In genomic region chr2:207254526-207255464, GRCh38 we compare ENCODE assay signal across 9 cellular contexts.
DNase-seq lines count a peak whose midpoint lies in the region; ATAC-seq and TF ChIP-seq lines count a peak whose summit lies in the region.
"Had no signal": no experiment of that assay in that cellular context is flagged by ENCODE, and none has a peak within 500 bp of the region (broad histone marks: within the 10 kb centered on the region; RNA-seq: fewer than 3 reads in every experiment).

No MANE protein-coding gene starts in this region.

- no peak overlapping the region for H3K4me3 Mint-ChIP-seq in activated CD4-positive, alpha-beta memory T cell treated with anti-CD3 and anti-CD28 coated beads for 36 hours
- no peak overlapping the region for H3K4me3 Mint-ChIP-seq in activated CD4-positive, alpha-beta memory T cell treated with anti-CD3 and anti-CD28 coated beads, Interleukin-2, amount 10 ng/mL, durations not matched to agents 7 days and 5 days
- no peak overlapping the region for H3K4me3 Mint-ChIP-seq in natural killer cell treated with Interleukin-12 subunit alpha and Interleukin-12 subunit beta and Interleukin-15 and Interleukin-18, amount 100 ng/mL, for 72 hours

- H3K4me1 ChIP-seq in SK-N-SH (ENCODE audit: control insufficient read depth in 1 of 2, insufficient read depth in 2 of 2, low read depth in 1 of 2, low read length in 1 of 2) = peaks cover 71 to 83% of the 10 kb centered on the region in 2 experiments
- H3K4me1 ChIP-seq in testis = peaks cover 51% of the 10 kb centered on the region

- no peak for TF ChIP-seq POLR2A in testis (IDR thresholded peaks at IDR 0.05)

- H3F3A ChIP-seq in SK-N-SH (replicated peaks; ENCODE audit: insufficient read depth) = peaks cover 52% of the 10 kb centered on the region

- peaks cover 7% of the 10 kb centered on the region for H3K27me3 Mint-ChIP-seq in activated CD4-positive, alpha-beta memory T cell treated with anti-CD3 and anti-CD28 coated beads for 36 hours
- peaks cover 6% of the 10 kb centered on the region for H3K27me3 Mint-ChIP-seq in activated CD4-positive, alpha-beta memory T cell treated with anti-CD3 and anti-CD28 coated beads, Interleukin-2, amount 10 ng/mL, durations not matched to agents 7 days and 5 days
- H3K27me3 Mint-ChIP-seq in natural killer cell treated with Interleukin-12 subunit alpha and Interleukin-12 subunit beta and Interleukin-15 and Interleukin-18, amount 100 ng/mL, for 72 hours = peaks cover 31 to 59% of the 10 kb centered on the region in 2 donors

- H3K27ac ChIP-seq in SK-N-SH (ENCODE audit: low read depth in 2 of 2, low read length in 1 of 2) = peak overlapping the region; percentile 88 to 97
- H3K27ac ChIP-seq in testis = peak overlapping the region; percentile 46 to 59

- H3K9me3 Mint-ChIP-seq in activated CD4-positive, alpha-beta memory T cell treated with anti-CD3 and anti-CD28 coated beads for 36 hours = no peaks in the 10 kb centered on the region
- no peaks in the 10 kb centered on the region for H3K9me3 Mint-ChIP-seq in activated CD4-positive, alpha-beta memory T cell treated with anti-CD3 and anti-CD28 coated beads, Interleukin-2, amount 10 ng/mL, durations not matched to agents 7 days and 5 days
- no peaks in the 10 kb centered on the region for H3K9me3 Mint-ChIP-seq in natural killer cell treated with Interleukin-12 subunit alpha and Interleukin-12 subunit beta and Interleukin-15 and Interleukin-18, amount 100 ng/mL, for 72 hours

- WGBS in SK-N-SH (ENCODE audit: low lambda C conversion rate) = 36% methylated on average over 9 of the region's 9 CpGs
- WGBS in testis, 2 donors = 60 to 64% methylated on average over 9 of the region's 9 CpGs

- no peak for DNase-seq in activated CD4-positive, alpha-beta memory T cell treated with anti-CD3 and anti-CD28 coated beads for 36 hours
- no peak for DNase-seq in activated CD4-positive, alpha-beta memory T cell treated with anti-CD3 and anti-CD28 coated beads, Interleukin-2, amount 10 ng/mL, durations not matched to agents 7 days and 5 days
- no peak for DNase-seq in SK-N-SH
- peak; percentile 50 for DNase-seq in fibroblast of peridontal ligament (ENCODE audit: extremely low read depth)
- peak; percentile 66 for DNase-seq in testis
- no peak for DNase-seq in natural killer cell treated with Interleukin-12 subunit alpha and Interleukin-12 subunit beta and Interleukin-15 and Interleukin-18, amount 100 ng/mL, for 72 hours (ENCODE audit: low spot score)
- DNase-seq in NCI-H1048 (lab: John Stamatoyannopoulos, UW) = no peak

- ATAC-seq in GM19463 (IDR thresholded peaks at IDR 0.05; ENCODE audit: unreplicated experiment) = no peak
- no peak for ATAC-seq in natural killer cell treated with Interleukin-12 subunit alpha and Interleukin-12 subunit beta and Interleukin-15 and Interleukin-18, amount 100 ng/mL, for 72 hours
- ATAC-seq: Right ventricle myocardium inferior had no signal

- no peaks in the 10 kb centered on the region for H3K79me2 ChIP-seq in SK-N-SH (ENCODE audit: insufficient read depth)

- peak in 1 of 2 experiments; percentile 28; a peak in 1 of 4 replicates for TF ChIP-seq EP300 in SK-N-SH (IDR thresholded peaks at IDR 0.05; ENCODE audit: borderline replicate concordance in 1 of 2, low read depth in 1 of 2, low read length in 1 of 2)

- H3K36me3 Mint-ChIP-seq in activated CD4-positive, alpha-beta memory T cell treated with anti-CD3 and anti-CD28 coated beads for 36 hours = no peaks in the 10 kb centered on the region
- no peaks in the 10 kb centered on the region for H3K36me3 Mint-ChIP-seq in activated CD4-positive, alpha-beta memory T cell treated with anti-CD3 and anti-CD28 coated beads, Interleukin-2, amount 10 ng/mL, durations not matched to agents 7 days and 5 days (ENCODE audit: low read depth)
- H3K36me3 Mint-ChIP-seq in natural killer cell treated with Interleukin-12 subunit alpha and Interleukin-12 subunit beta and Interleukin-15 and Interleukin-18, amount 100 ng/mL, for 72 hours = no peaks in the 10 kb centered on the region

- peak overlapping the region; percentile 71 for H3K4me2 ChIP-seq in SK-N-SH

- peak overlapping the region; percentile 61 for H3K27ac Mint-ChIP-seq in activated CD4-positive, alpha-beta memory T cell treated with anti-CD3 and anti-CD28 coated beads for 36 hours
- H3K27ac Mint-ChIP-seq in activated CD4-positive, alpha-beta memory T cell treated with anti-CD3 and anti-CD28 coated beads, Interleukin-2, amount 10 ng/mL, durations not matched to agents 7 days and 5 days = no peak overlapping the region
- H3K27ac Mint-ChIP-seq in natural killer cell treated with Interleukin-12 subunit alpha and Interleukin-12 subunit beta and Interleukin-15 and Interleukin-18, amount 100 ng/mL, for 72 hours = peak overlapping the region in 1 of 2 donors; percentile 4

- intact Hi-C loops in activated CD4-positive, alpha-beta memory T cell treated with anti-CD3 and anti-CD28 coated beads for 36 hours (cut with micrococcal nuclease) = no loop called here
- intact Hi-C loops in testis (cut with DNase I; ENCODE audit: low total_unique reads) = no loop called here

- H3K9me2 ChIP-seq in SK-N-SH = no peaks in the 10 kb centered on the region

- no peaks in the 10 kb centered on the region for H4K20me1 ChIP-seq in SK-N-SH (ENCODE audit: insufficient read depth)

- H3K4me3 ChIP-seq in SK-N-SH (ENCODE audit: low read depth in 2 of 2, low read length in 1 of 2) (peak overlapping the region; percentile 2 to 50; a peak in 3 of 4 replicates), testis (no peak overlapping the region)

- CTCF ChIA-PET in activated CD4-positive, alpha-beta memory T cell treated with anti-CD3 and anti-CD28 coated beads for 36 hours (lab: Charles Lee) = interaction anchor here (0.6 kb wide), 1 partner anchor 280 kb away, joined by 3 read pairs; no protein-coding TSS in a partner anchor
- CTCF ChIA-PET in activated CD4-positive, alpha-beta memory T cell treated with anti-CD3 and anti-CD28 coated beads, Interleukin-2, amount 10 ng/mL, durations not matched to agents 7 days and 5 days (lab: Charles Lee) = no interaction called here
- CTCF ChIA-PET in SK-N-SH (lab: Yijun Ruan, JAX) = no interaction called here

- POLR2A ChIA-PET in activated CD4-positive, alpha-beta memory T cell treated with anti-CD3 and anti-CD28 coated beads for 36 hours (lab: Charles Lee) = interaction anchor here (1.0 kb wide), 1 partner anchor 33 kb away, joined by 3 read pairs; no protein-coding TSS in a partner anchor
- POLR2A ChIA-PET in activated CD4-positive, alpha-beta memory T cell treated with anti-CD3 and anti-CD28 coated beads, Interleukin-2, amount 10 ng/mL, durations not matched to agents 7 days and 5 days (lab: Charles Lee) = no interaction called here
- POLR2A ChIA-PET in SK-N-SH (lab: Yijun Ruan, JAX) = no interaction called here

- H2AFZ ChIP-seq in SK-N-SH (ENCODE audit: low read depth) = 0 out of 2 replicates have a peak overlapping the region, but pooled peaks have one; percentile 31

- no peak for TF ChIP-seq CTCF in SK-N-SH (IDR thresholded peaks at IDR 0.05)
- TF ChIP-seq CTCF in testis (IDR thresholded peaks at IDR 0.05) = no peak

- H3K36me3 ChIP-seq in SK-N-SH (replicated peaks in 1 of 2; ENCODE audit: control insufficient read depth in 1 of 2, insufficient read depth in 2 of 2, low read length in 1 of 2) (no peaks in the 10 kb centered on the region), testis (ENCODE audit: low read depth, missing control alignments) (no peaks in the 10 kb centered on the region)

- H3K9me3 ChIP-seq in SK-N-SH (no peaks in the 10 kb centered on the region), testis (no peaks in the 10 kb centered on the region)

- peaks cover 53% of the 10 kb centered on the region for H3K4me1 Mint-ChIP-seq in activated CD4-positive, alpha-beta memory T cell treated with anti-CD3 and anti-CD28 coated beads for 36 hours (ENCODE audit: low read depth)
- peaks cover 45% of the 10 kb centered on the region for H3K4me1 Mint-ChIP-seq in activated CD4-positive, alpha-beta memory T cell treated with anti-CD3 and anti-CD28 coated beads, Interleukin-2, amount 10 ng/mL, durations not matched to agents 7 days and 5 days
- H3K4me1 Mint-ChIP-seq in natural killer cell treated with Interleukin-12 subunit alpha and Interleukin-12 subunit beta and Interleukin-15 and Interleukin-18, amount 100 ng/mL, for 72 hours (ENCODE audit: low read depth in 2 of 2) = peaks cover 7 to 15% of the 10 kb centered on the region in 2 donors

- no peak for TF ChIP-seq RAD21 in SK-N-SH (IDR thresholded peaks at IDR 0.05; ENCODE audit: low read length)

- H3K27me3 ChIP-seq in SK-N-SH (ENCODE audit: insufficient read depth) = no peaks in the 10 kb centered on the region
- H3K27me3 ChIP-seq in testis = no peaks in the 10 kb centered on the region

- H3K9ac ChIP-seq in SK-N-SH = peak overlapping the region; percentile 80

TF ChIP-seq in SK-N-SH, 30 proteins besides CTCF, POLR2A, EP300 and RAD21:
- TF ChIP-seq NRF1 (IDR thresholded peaks at IDR 0.05; ENCODE audit: low read depth, low read length) (no peak), NFIC (IDR thresholded peaks at IDR 0.05; ENCODE audit: borderline replicate concordance) (peak; percentile 51), EZH2phosphoT487 (IDR thresholded peaks at IDR 0.05; ENCODE audit: borderline replicate concordance, low read depth) (no peak), FOSL2 (IDR thresholded peaks at IDR 0.05; ENCODE audit: borderline replicate concordance, low read depth) (no peak), JUND (IDR thresholded peaks at IDR 0.05) (peak; percentile 18; the same call in 1 of the 2 replicates), RCOR1 (IDR thresholded peaks at IDR 0.05; ENCODE audit: low read length) (no peak), TCF12 (IDR thresholded peaks at IDR 0.05) (peak; percentile 42), MAX (IDR thresholded peaks at IDR 0.05; ENCODE audit: low read depth) (0 out of 2 replicates have a peak, but pooled peaks have one; percentile 2), RXRA (IDR thresholded peaks at IDR 0.05; ENCODE audit: borderline replicate concordance, low read depth) (0 out of 2 replicates have a peak, but pooled peaks have one; percentile 14)

Comparison
In these comparisons a context has a peak if more than half of its experiments do, and no peak if none do; other contexts are left out.
1. DNase-seq: peak in fibroblast of peridontal ligament (single experiment) and testis (single experiment); none in activated CD4-positive, alpha-beta memory T cell treated with anti-CD3 and anti-CD28 coated beads for 36 hours (single experiment), activated CD4-positive, alpha-beta memory T cell treated with anti-CD3 and anti-CD28 coated beads, Interleukin-2, amount 10 ng/mL, durations not matched to agents 7 days and 5 days (single experiment), SK-N-SH (single experiment), natural killer cell treated with Interleukin-12 subunit alpha and Interleukin-12 subunit beta and Interleukin-15 and Interleukin-18, amount 100 ng/mL, for 72 hours (single experiment) and NCI-H1048 (single experiment).
2. H3K4me3 ChIP-seq: peak in SK-N-SH (2 of 2); none in testis (0 of 2).